ENCODE assay signal across 1 cellular context in the genomic region with DNA sequence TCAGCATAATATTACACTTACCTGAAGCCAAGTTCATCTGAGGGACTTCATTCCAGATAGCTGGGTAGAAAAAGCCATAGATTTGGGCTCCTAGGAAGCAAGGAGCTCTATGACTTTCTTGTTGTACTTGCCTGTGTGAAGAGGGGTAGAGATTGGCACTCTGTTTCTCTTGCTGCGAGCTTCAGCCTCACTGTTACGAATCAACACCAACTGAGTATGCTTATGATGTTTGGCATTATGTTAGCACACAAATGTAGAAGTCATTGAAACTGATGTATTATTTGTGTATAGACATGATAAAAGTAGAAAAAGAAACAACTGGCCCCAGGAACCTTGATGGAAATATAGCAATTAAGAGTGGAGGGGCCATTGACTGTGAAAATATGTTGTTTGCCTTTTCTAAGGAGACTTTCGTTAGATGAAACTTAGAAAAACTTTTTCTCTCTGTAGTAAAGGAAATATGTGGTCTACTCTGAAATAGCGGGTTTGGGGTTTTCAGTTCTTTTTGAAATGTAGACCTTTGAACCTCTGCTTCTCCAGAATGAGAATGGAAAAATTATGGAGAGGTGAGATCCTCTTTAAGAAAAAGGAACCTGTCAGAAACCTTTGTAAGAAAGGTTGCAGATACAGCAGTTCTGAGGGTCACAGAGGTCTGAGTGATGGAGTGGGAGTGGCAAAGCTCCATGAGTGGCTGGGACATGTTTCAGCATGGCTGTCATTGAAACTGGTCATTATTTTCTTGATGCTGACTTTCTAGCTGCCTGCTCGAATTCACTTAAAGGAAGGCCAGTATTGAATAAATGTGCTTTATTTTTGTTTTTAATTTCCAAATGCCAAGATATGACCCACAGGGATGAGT.
A peak's percentile ranks its signal among the peaks of the same experiment; 100 is the strongest.
TF ChIP-seq lines count a peak whose summit lies in the region.

No MANE protein-coding gene starts in this region.

TF ChIP-seq in neural cell, 6 proteins besides CTCF, POLR2A, EP300 and RAD21 (continued from another document):
- TF ChIP-seq REST (IDR thresholded peaks at IDR 0.05; ENCODE audit: borderline replicate concordance) (no peak), MXI1 (conservative IDR thresholded peaks at IDR 0.05; ENCODE audit: poor library complexity, severe bottlenecking) (no peak), POLR2AphosphoS5 (IDR thresholded peaks at IDR 0.05) (peak; percentile 18)
